Comparison of ENCODE assay signal across 8 cellular contexts in the genomic region with DNA sequence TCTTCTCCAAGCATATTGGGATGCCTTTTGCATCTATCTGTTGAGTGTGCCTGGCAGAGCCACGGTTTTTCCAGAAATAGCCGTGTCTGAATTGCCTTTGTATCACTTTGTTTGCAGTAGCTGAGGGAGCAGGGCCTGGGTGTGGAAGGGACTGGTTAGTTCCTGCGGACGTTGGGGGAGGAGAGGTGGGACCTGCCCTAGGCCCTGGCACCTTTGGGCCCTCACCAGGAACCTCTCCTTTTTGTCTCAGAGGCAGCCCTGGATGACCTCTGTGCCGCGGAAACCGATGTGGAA. TPM values are rescaled to one million over a fixed set of nuclear protein-coding genes. Genes with fewer than 3 reads are reported as not detected.
DNase-seq lines count a peak whose midpoint lies in the region; ATAC-seq, FAIRE-seq and TF ChIP-seq lines count a peak whose summit lies in the region.

No MANE protein-coding gene starts in this region.

- peak overlapping the region; percentile 96 for H3K27ac Mint-ChIP-seq in activated B cell treated with CpG ODN at 0.5 μM for 24 hours

- DNase-seq in activated B cell treated with CpG ODN at 0.5 μM for 24 hours (no peak), hepatocyte (ENCODE audit: low spot score) (no peak), small intestine (no peak), NOMO-1 (lab: John Stamatoyannopoulos, UW; ENCODE audit: unreplicated experiment in 2 of 2) (no peak), D721Med (ENCODE audit: insufficient read length, low spot score) (no peak), HAP-1 (ENCODE audit: low spot score in 2 of 2) (no peak), SHP77 treated with DMSO at 0.1 percent for 48 hours (lab: John Stamatoyannopoulos, UW) (no peak)

- peaks cover 49% of the 10 kb centered on the region for H3K4me1 Mint-ChIP-seq in activated B cell treated with CpG ODN at 0.5 μM for 24 hours

- H3K79me2 ChIP-seq in hepatocyte: peaks cover 23% of the 10 kb centered on the region

- no peak for TF ChIP-seq CTCF in activated B cell treated with CpG ODN at 0.5 μM for 24 hours (IDR thresholded peaks at IDR 0.05)
- no peak for TF ChIP-seq CTCF in hepatocyte (IDR thresholded peaks at IDR 0.05; ENCODE audit: poor library complexity)
- no peak for TF ChIP-seq CTCF in D721Med (IDR thresholded peaks at IDR 0.05; ENCODE audit: insufficient read depth, missing control alignments)

- ATAC-seq in activated B cell treated with CpG ODN at 0.5 μM for 24 hours (ENCODE audit: low read depth): no peak

- CTCF ChIA-PET in activated B cell treated with CpG ODN at 0.5 μM for 24 hours (lab: Charles Lee): interaction anchor here (1.6 to 5.7 kb wide), 5 partner anchors 13 to 93 kb away, joined by 4 to 42 read pairs (median 8); no protein-coding TSS in a partner anchor

- no peaks in the 10 kb centered on the region for H3K9me2 ChIP-seq in hepatocyte (replicated peaks; ENCODE audit: insufficient read depth)

- FAIRE-seq in small intestine (lab: Jason Lieb, UNC): no peak
- FAIRE-seq in D721Med (lab: Jason Lieb, UNC): no peak

- no peaks in the 10 kb centered on the region for H4K20me1 ChIP-seq in hepatocyte (ENCODE audit: insufficient read depth, poor library complexity, severe bottlenecking)

- H3K9me3 ChIP-seq in HUES48 (ENCODE audit: control insufficient read depth, insufficient read depth, low read length): no peaks in the 10 kb centered on the region
- H3K9me3 ChIP-seq in hepatocyte (ENCODE audit: low read depth): no peaks in the 10 kb centered on the region
- no peaks in the 10 kb centered on the region for H3K9me3 ChIP-seq in small intestine (ENCODE audit: control insufficient read depth, low read depth)
- no peaks in the 10 kb centered on the region for H3K9me3 ChIP-seq in HAP-1

- H3K9me3 Mint-ChIP-seq in activated B cell treated with CpG ODN at 0.5 μM for 24 hours: no peaks in the 10 kb centered on the region

- H3K4me3 ChIP-seq in HUES48 (ENCODE audit: low read depth, low read length): no peak overlapping the region
- no peak overlapping the region for H3K4me3 ChIP-seq in hepatocyte
- H3K4me3 ChIP-seq in small intestine (ENCODE audit: low read depth in 1 of 2, low read length in 2 of 2): no peak overlapping the region
- H3K4me3 ChIP-seq in HAP-1: no peak overlapping the region

- H3K4me2 ChIP-seq in hepatocyte: no peak overlapping the region

- no peaks in the 10 kb centered on the region for H3K27me3 ChIP-seq in HUES48 (ENCODE audit: control insufficient read depth, insufficient read depth, low read length)
- no peaks in the 10 kb centered on the region for H3K27me3 ChIP-seq in hepatocyte
- H3K27me3 ChIP-seq in small intestine (ENCODE audit: control insufficient read depth in 2 of 2, insufficient read depth in 2 of 2, low read length in 2 of 2): no peaks in the 10 kb centered on the region
- no peaks in the 10 kb centered on the region for H3K27me3 ChIP-seq in HAP-1 (ENCODE audit: low read depth)

- H3K36me3 Mint-ChIP-seq in activated B cell treated with CpG ODN at 0.5 μM for 24 hours (ENCODE audit: low read depth): peaks cover 49% of the 10 kb centered on the region

- H3K36me3 ChIP-seq in HUES48 (ENCODE audit: control insufficient read depth, insufficient read depth, low read length): peaks cover 49% of the 10 kb centered on the region
- H3K36me3 ChIP-seq in hepatocyte (replicated peaks; ENCODE audit: insufficient read depth, low read depth): no peaks in the 10 kb centered on the region
- peaks cover 0 to 2% of the 10 kb centered on the region in 2 donors for H3K36me3 ChIP-seq in small intestine (ENCODE audit: control insufficient read depth in 2 of 2, insufficient read depth in 2 of 2, low read length in 2 of 2)
- peaks cover 58% of the 10 kb centered on the region for H3K36me3 ChIP-seq in HAP-1 (replicated peaks)

- intact Hi-C loops in activated B cell treated with CpG ODN at 0.5 μM for 24 hours (cut with micrococcal nuclease): loop anchor here (1.0 kb wide), 3 partner anchors 8 to 83 kb away; no protein-coding TSS in a partner anchor

- no peak overlapping the region for H2AFZ ChIP-seq in hepatocyte

- peaks cover 11% of the 10 kb centered on the region for H3K4me1 ChIP-seq in HUES48 (ENCODE audit: control insufficient read depth, insufficient read depth, low read length)
- peaks cover 19% of the 10 kb centered on the region for H3K4me1 ChIP-seq in hepatocyte (ENCODE audit: insufficient read depth)
- peaks cover 13 to 14% of the 10 kb centered on the region in 2 donors for H3K4me1 ChIP-seq in small intestine (ENCODE audit: control insufficient read depth in 2 of 2, insufficient read depth in 1 of 2, low read depth in 1 of 2, low read length in 1 of 2)
- H3K4me1 ChIP-seq in HAP-1: peaks cover 7% of the 10 kb centered on the region

- H3K9ac ChIP-seq in HUES48 (ENCODE audit: low read depth, low read length): no peak overlapping the region

- in situ Hi-C loops in HAP-1 (cut with MboI; ENCODE audit: low sequenced_read_pairs): no loop called here

- peak overlapping the region; percentile 99 for H3K27ac ChIP-seq in HUES48 (ENCODE audit: low read depth, low read length)
- peak overlapping the region; percentile 79 for H3K27ac ChIP-seq in hepatocyte
- H3K27ac ChIP-seq in small intestine (ENCODE audit: low read depth in 1 of 2, low read length in 1 of 2): peak overlapping the region; percentile 96 to 98

- no peaks in the 10 kb centered on the region for H3K27me3 Mint-ChIP-seq in activated B cell treated with CpG ODN at 0.5 μM for 24 hours

- POLR2A ChIA-PET in activated B cell treated with CpG ODN at 0.5 μM for 24 hours (lab: Charles Lee): interaction anchor here (1.5 to 2.5 kb wide), 6 partner anchors 14 to 223 kb away, joined by 3 to 29 read pairs (median 19); partner anchors contain the start of genes CCDC51 and TMA7

- 35% methylated on average over 7 of the region's 7 CpGs for WGBS in hepatocyte (ENCODE audit: low lambda C conversion rate, missing lambda C conversion rate)
- 17 to 47% (median 24%) methylated on average over 7 of the region's 7 CpGs for WGBS in small intestine, 3 donors

- H3K4me3 Mint-ChIP-seq in activated B cell treated with CpG ODN at 0.5 μM for 24 hours: peak overlapping the region; percentile 89

RNA-seq across cellular contexts. Expression of gene ATRIP, which starts 18.6 kb away (rescaled TPM):
- total RNA-seq in activated B cell treated with CpG ODN at 0.5 μM for 24 hours (10.5 and 14.6 TPM in 2 replicates), hepatocyte (4.5 and 4.9 TPM in 2 replicates)
- polyA plus RNA-seq in hepatocyte (4.3 and 6.7 TPM in 2 replicates), small intestine (1 to 10 TPM; 1.1 to 4.8 (median 1.6) TPM)

RNA-seq across cellular contexts. Expression of gene TMA7, which starts 25.1 kb away (rescaled TPM):
- total RNA-seq in activated B cell treated with CpG ODN at 0.5 μM for 24 hours (216 and 296 TPM in 2 replicates), hepatocyte (345 and 381 TPM in 2 replicates)
- polyA plus RNA-seq in hepatocyte (503 and 581 TPM in 2 replicates), small intestine (100 to 1,000 TPM; 431 to 744 (median 617) TPM)

RNA-seq across cellular contexts. Expression of gene CCDC51, which starts 25.3 kb away (rescaled TPM):
- total RNA-seq in activated B cell treated with CpG ODN at 0.5 μM for 24 hours: 8.7 and 8.8 TPM in 2 replicates
- total RNA-seq in hepatocyte: 28.1 and 30.4 TPM in 2 replicates
- polyA plus RNA-seq in hepatocyte: 30.8 and 32.0 TPM in 2 replicates
- polyA plus RNA-seq in small intestine: 10 to 100 TPM; 11.1 to 22.6 (median 20.8) TPM

RNA-seq across cellular contexts. Expression of gene PLXNB1, which starts 35.3 kb away (rescaled TPM):
- total RNA-seq in activated B cell treated with CpG ODN at 0.5 μM for 24 hours (3.5 and 5.4 TPM in 2 replicates), hepatocyte (73.2 and 74.5 TPM in 2 replicates)
- polyA plus RNA-seq in hepatocyte (71.3 and 79.0 TPM in 2 replicates), small intestine (10 to 100 TPM; 56.5 to 61.7 (median 59.1) TPM)

RNA-seq across cellular contexts. Expression of gene SHISA5, which starts 38.8 kb away (rescaled TPM):
- total RNA-seq in activated B cell treated with CpG ODN at 0.5 μM for 24 hours (95.7 and 108 TPM in 2 replicates), hepatocyte (172 and 192 TPM in 2 replicates)
- polyA plus RNA-seq in hepatocyte (369 TPM in 2 replicates), small intestine (100 to 1,000 TPM in 1 of 3 donors, 10 to 100 TPM in 2; 68.2 to 135 (median 77.8) TPM)
